ENCODE assay signal across 9 cellular contexts in genomic region chr20:47350691-47351545, GRCh38. TPM values are rescaled to one million over a fixed set of nuclear protein-coding genes. Genes with fewer than 3 reads are reported as not detected.
DNase-seq lines count a peak whose midpoint lies in the region; ATAC-seq and TF ChIP-seq lines count a peak whose summit lies in the region.
"Had no signal": no experiment of that assay in that cellular context is flagged by ENCODE, and none has a peak within 500 bp of the region (broad histone marks: within the 10 kb centered on the region; RNA-seq: fewer than 3 reads in every experiment).

No MANE protein-coding gene starts in this region.

- H3K9me3 ChIP-seq in left ventricle myocardium inferior (replicated peaks) (no peaks in the 10 kb centered on the region), muscle layer of duodenum (ENCODE audit: control insufficient read depth in 1 of 2, low read length in 2 of 2) (no peaks in the 10 kb centered on the region), vagina (no peaks in the 10 kb centered on the region)

- POLR2A ChIA-PET in activated CD4-positive, alpha-beta memory T cell treated with anti-CD3 and anti-CD28 coated beads for 36 hours (lab: Charles Lee) = interaction anchor here (1.2 kb wide), 1 partner anchor 76 kb away, joined by 4 read pairs; no protein-coding TSS in a partner anchor

- H3K4me3 Mint-ChIP-seq in activated CD4-positive, alpha-beta memory T cell treated with anti-CD3 and anti-CD28 coated beads for 36 hours = no peak overlapping the region

- ATAC-seq in Right ventricle myocardium superior (ENCODE audit: poor library complexity) = no peak

- CTCF ChIA-PET in activated CD4-positive, alpha-beta memory T cell treated with anti-CD3 and anti-CD28 coated beads for 36 hours (lab: Charles Lee) = interaction anchor here (1.0 to 3.4 kb wide), 3 partner anchors 33 to 155 kb away, joined by 4 to 16 read pairs (median 15); no protein-coding TSS in a partner anchor

- intact Hi-C loops in left ventricle myocardium inferior (cut with micrococcal nuclease) (no loop called here), Right ventricle myocardium superior (cut with DNase I) (no loop called here), vagina (cut with DNase I) (no loop called here)
- intact Hi-C loops in activated CD4-positive, alpha-beta memory T cell treated with anti-CD3 and anti-CD28 coated beads for 36 hours (cut with micrococcal nuclease) = loop anchor here (2.0 kb wide), 1 partner anchor 76 kb away; no protein-coding TSS in a partner anchor

- H3K27me3 Mint-ChIP-seq in activated CD4-positive, alpha-beta memory T cell treated with anti-CD3 and anti-CD28 coated beads for 36 hours = no peaks in the 10 kb centered on the region

- TF ChIP-seq POLR2A in vagina (IDR thresholded peaks at IDR 0.05) = no peak

- TF ChIP-seq CTCF in left ventricle myocardium inferior (IDR thresholded peaks at IDR 0.05; ENCODE audit: borderline replicate concordance) (no peak), vagina (IDR thresholded peaks at IDR 0.05) (no peak)

- H3K27me3 ChIP-seq in left ventricle myocardium inferior (ENCODE audit: low read depth) (no peaks in the 10 kb centered on the region), muscle layer of duodenum (ENCODE audit: low read depth, low read length) (no peaks in the 10 kb centered on the region), vagina (no peaks in the 10 kb centered on the region)

- H3K4me3 ChIP-seq in left ventricle myocardium inferior = peak overlapping the region; percentile 55
- peak overlapping the region; percentile 14 to 19 for H3K4me3 ChIP-seq in muscle layer of duodenum (ENCODE audit: low read depth in 1 of 2, low read length in 2 of 2)
- peak overlapping the region in 1 of 2 donors; percentile 0 for H3K4me3 ChIP-seq in vagina

- H3K27ac ChIP-seq in left ventricle myocardium inferior (replicated peaks) = peak overlapping the region; percentile 100
- peak overlapping the region; percentile 98 for H3K27ac ChIP-seq in muscle layer of duodenum (ENCODE audit: low read length)
- H3K27ac ChIP-seq in vagina = peak overlapping the region; percentile 99

- peaks cover 24% of the 10 kb centered on the region for H3K36me3 Mint-ChIP-seq in activated CD4-positive, alpha-beta memory T cell treated with anti-CD3 and anti-CD28 coated beads for 36 hours

- DNase-seq in left ventricle myocardium inferior = no peak
- DNase-seq in Right ventricle myocardium superior = no peak
- peak; percentile 53 for DNase-seq in dermis blood vessel endothelial cell
- DNase-seq in vagina (ENCODE audit: extremely low spot score in 2 of 2) = no peak
- DNase-seq in activated CD4-positive, alpha-beta memory T cell treated with anti-CD3 and anti-CD28 coated beads for 36 hours = no peak
- DNase-seq in NOMO-1 treated with dmso at 0.1 percent for 144 hours (lab: John Stamatoyannopoulos, UW; ENCODE audit: unreplicated experiment) = no peak
- DNase-seq in NCI-H1930 (lab: John Stamatoyannopoulos, UW) = no peak
- DNase-seq: posterior cingulate gyrus had no signal

- peaks cover 4% of the 10 kb centered on the region for H3K36me3 ChIP-seq in left ventricle myocardium inferior
- H3K36me3 ChIP-seq in muscle layer of duodenum (ENCODE audit: control insufficient read depth in 1 of 2, insufficient read depth in 2 of 2, low read length in 2 of 2) = peaks cover 0 to 7% of the 10 kb centered on the region in 2 donors
- H3K36me3 ChIP-seq in vagina = no peaks in the 10 kb centered on the region

- H3K27ac Mint-ChIP-seq in activated CD4-positive, alpha-beta memory T cell treated with anti-CD3 and anti-CD28 coated beads for 36 hours = no peak overlapping the region

- H3K4me1 Mint-ChIP-seq in activated CD4-positive, alpha-beta memory T cell treated with anti-CD3 and anti-CD28 coated beads for 36 hours (ENCODE audit: low read depth) = peaks cover 35% of the 10 kb centered on the region

- no peaks in the 10 kb centered on the region for H3K9me3 Mint-ChIP-seq in activated CD4-positive, alpha-beta memory T cell treated with anti-CD3 and anti-CD28 coated beads for 36 hours

- H3K4me1 ChIP-seq in left ventricle myocardium inferior = peaks cover 98% of the 10 kb centered on the region
- peaks cover 71 to 74% of the 10 kb centered on the region in 2 donors for H3K4me1 ChIP-seq in muscle layer of duodenum (ENCODE audit: control insufficient read depth in 1 of 2, insufficient read depth in 2 of 2, low read length in 2 of 2)
- peaks cover 79% of the 10 kb centered on the region for H3K4me1 ChIP-seq in vagina

RNA-seq across cellular contexts. Expression of gene ZMYND8, which starts 5.6 kb away (rescaled TPM):
- 37.9 TPM for total RNA-seq in left ventricle myocardium inferior
- total RNA-seq in Right ventricle myocardium superior = 37.7 TPM
- 35.9 and 59.4 TPM in 2 replicates for total RNA-seq in dermis blood vessel endothelial cell
- 91.1 TPM for total RNA-seq in vagina
- total RNA-seq in activated CD4-positive, alpha-beta memory T cell treated with anti-CD3 and anti-CD28 coated beads for 36 hours = 10 to 100 TPM; 28.1 to 29.6 TPM
